Comparison of ENCODE assay signal across 9 cellular contexts in the genomic region with DNA sequence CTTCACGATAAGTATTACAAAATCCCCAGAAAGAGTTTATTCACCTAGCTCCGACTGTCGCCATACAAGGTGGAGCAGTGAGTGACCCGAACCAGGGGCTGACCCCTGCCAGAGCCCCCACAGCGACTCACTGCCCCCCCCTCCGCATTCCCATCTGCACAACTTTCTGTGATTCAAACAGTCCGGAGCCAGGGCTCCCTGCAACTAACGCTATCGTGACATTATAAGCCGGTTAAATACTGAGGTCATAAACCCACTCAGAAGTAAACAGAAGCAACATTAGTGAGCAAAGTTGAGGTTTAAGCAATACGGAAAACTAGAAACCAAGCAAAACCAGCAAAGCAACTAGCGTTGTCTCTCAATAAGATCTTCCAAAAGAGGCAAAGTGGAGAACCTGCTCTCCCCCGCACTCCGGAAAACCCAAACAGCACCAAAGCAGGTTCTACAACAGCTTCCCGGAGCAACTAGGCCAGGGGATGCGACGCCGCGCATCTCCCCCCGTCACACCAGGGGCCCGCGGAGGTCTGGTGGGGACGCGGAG. TPM values are rescaled to one million over a fixed set of nuclear protein-coding genes. Genes with fewer than 3 reads are reported as not detected.
DNase-seq lines count a peak whose midpoint lies in the region; ATAC-seq, FAIRE-seq and TF ChIP-seq lines count a peak whose summit lies in the region.
"Had no signal": no experiment of that assay in that cellular context is flagged by ENCODE, and none has a peak within 500 bp of the region (broad histone marks: within the 10 kb centered on the region; RNA-seq: fewer than 3 reads in every experiment).

No MANE protein-coding gene starts in this region.

- intact Hi-C loops in right lobe of liver (cut with DNase I) = loop anchor here (5.0 kb wide), 1 partner anchor 53 kb away; no protein-coding TSS in a partner anchor

- H3K27me3 Mint-ChIP-seq in stimulated activated naive CD8-positive, alpha-beta T cell treated with anti-CD3 and anti-CD28 coated beads, Interleukin-15, amount 100 ng/mL, for 72 hours = no peaks in the 10 kb centered on the region

- no peak for FAIRE-seq in bronchial epithelial cell (lab: Jason Lieb, UNC)
- FAIRE-seq: A204.1 had no signal

- peaks cover 50% of the 10 kb centered on the region for H3K4me1 Mint-ChIP-seq in stimulated activated naive CD8-positive, alpha-beta T cell treated with anti-CD3 and anti-CD28 coated beads, Interleukin-15, amount 100 ng/mL, for 72 hours

- ATAC-seq in right lobe of liver = peak in 3 of 4 donors; percentile 17 to 29 (median 19)
- ATAC-seq in stimulated activated naive CD8-positive, alpha-beta T cell treated with anti-CD3 and anti-CD28 coated beads, Interleukin-15, amount 100 ng/mL, for 72 hours = peak; percentile 65

- TF ChIP-seq CTCF in bronchial epithelial cell (IDR thresholded peaks at IDR 0.05; ENCODE audit: insufficient read depth, low read length, severe bottlenecking) (no peak), right lobe of liver (IDR thresholded peaks at IDR 0.05) (no peak)

- no peaks in the 10 kb centered on the region for H3K27me3 ChIP-seq in bronchial epithelial cell (ENCODE audit: control insufficient read depth, insufficient read depth, low read length)
- no peaks in the 10 kb centered on the region for H3K27me3 ChIP-seq in right lobe of liver

- no peaks in the 10 kb centered on the region for H3K9me3 Mint-ChIP-seq in stimulated activated naive CD8-positive, alpha-beta T cell treated with anti-CD3 and anti-CD28 coated beads, Interleukin-15, amount 100 ng/mL, for 72 hours

- peaks cover 0 to 28% (median 9%) of the 10 kb centered on the region in 4 donors for H3K4me1 ChIP-seq in right lobe of liver

- H3K27ac ChIP-seq in right lobe of liver = peak overlapping the region; percentile 63 to 81 (median 70)

- WGBS in right lobe of liver (ENCODE audit: insufficient coverage, low coverage, low lambda C conversion rate, missing lambda C conversion rate) = 0% methylated on average over 14 of the region's 24 CpGs

- peak overlapping the region; percentile 90 to 96 for H3K27ac Mint-ChIP-seq in stimulated activated naive CD8-positive, alpha-beta T cell treated with anti-CD3 and anti-CD28 coated beads, Interleukin-15, amount 100 ng/mL, for 72 hours

- peak overlapping the region; percentile 81 for H3K4me3 ChIP-seq in bronchial epithelial cell (ENCODE audit: low read depth, low read length)
- peak overlapping the region; percentile 88 to 99 (median 91) for H3K4me3 ChIP-seq in right lobe of liver

- peak overlapping the region; percentile 94 to 98 for H3K4me3 Mint-ChIP-seq in stimulated activated naive CD8-positive, alpha-beta T cell treated with anti-CD3 and anti-CD28 coated beads, Interleukin-15, amount 100 ng/mL, for 72 hours

- H3K36me3 ChIP-seq in bronchial epithelial cell (ENCODE audit: control insufficient read depth, insufficient read depth, low read length) = no peaks in the 10 kb centered on the region
- H3K36me3 ChIP-seq in right lobe of liver = no peaks in the 10 kb centered on the region

- TF ChIP-seq POLR2A in right lobe of liver (IDR thresholded peaks at IDR 0.05) = no peak

- no peaks in the 10 kb centered on the region for H3K9me3 ChIP-seq in right lobe of liver

- DNase-seq in DMS 273 (lab: John Stamatoyannopoulos, UW; ENCODE audit: unreplicated experiment) (peak; percentile 63), DMS 273 treated with DMSO at 0.1 percent for 48 hours (lab: John Stamatoyannopoulos, UW) (no peak), NAMALWA (ENCODE audit: low spot score) (peak; percentile 50), bronchial epithelial cell (ENCODE audit: low read depth) (peak; percentile 34), right lobe of liver (no peak), NOMO-1 treated with dmso at 0.1 percent for 144 hours (lab: John Stamatoyannopoulos, UW; ENCODE audit: unreplicated experiment) (no peak)
- DNase-seq in stimulated activated naive CD8-positive, alpha-beta T cell treated with anti-CD3 and anti-CD28 coated beads, Interleukin-15, amount 100 ng/mL, for 72 hours = no peak
- DNase-seq in activated CD4-positive, CD25-positive, alpha-beta regulatory T cell treated with anti-CD3 and anti-CD28 coated beads, Interleukin-2, amount 50 U/mL, for 72 hours = no peak

RNA-seq across cellular contexts. Expression of gene SCAP, which starts 0.6 kb away (rescaled TPM):
- total RNA-seq in bronchial epithelial cell (55.0 and 78.6 TPM in 2 replicates), right lobe of liver (10 to 100 TPM; 48.8 to 85.1 (median 78.9) TPM)

RNA-seq across cellular contexts. Expression of gene ELP6, which starts 38.4 kb away (rescaled TPM):
- total RNA-seq in bronchial epithelial cell = 23.0 and 27.4 TPM in 2 replicates
- total RNA-seq in right lobe of liver = 10 to 100 TPM; 10.1 to 18.1 (median 13.9) TPM

Comparison
In these comparisons a context has a peak if more than half of its experiments do, and no peak if none do; other contexts are left out.
1. DNase-seq: peak in DMS 273 (single experiment), NAMALWA (single experiment) and bronchial epithelial cell (single experiment); none in DMS 273 treated with DMSO at 0.1 percent for 48 hours (single experiment), right lobe of liver (0 of 3), stimulated activated naive CD8-positive, alpha-beta T cell treated with anti-CD3 and anti-CD28 coated beads, Interleukin-15, amount 100 ng/mL, for 72 hours (0 of 2), NOMO-1 treated with dmso at 0.1 percent for 144 hours (single experiment) and activated CD4-positive, CD25-positive, alpha-beta regulatory T cell treated with anti-CD3 and anti-CD28 coated beads, Interleukin-2, amount 50 U/mL, for 72 hours (single experiment).